ENCODE assay signal across 8 cellular contexts in the genomic region with DNA sequence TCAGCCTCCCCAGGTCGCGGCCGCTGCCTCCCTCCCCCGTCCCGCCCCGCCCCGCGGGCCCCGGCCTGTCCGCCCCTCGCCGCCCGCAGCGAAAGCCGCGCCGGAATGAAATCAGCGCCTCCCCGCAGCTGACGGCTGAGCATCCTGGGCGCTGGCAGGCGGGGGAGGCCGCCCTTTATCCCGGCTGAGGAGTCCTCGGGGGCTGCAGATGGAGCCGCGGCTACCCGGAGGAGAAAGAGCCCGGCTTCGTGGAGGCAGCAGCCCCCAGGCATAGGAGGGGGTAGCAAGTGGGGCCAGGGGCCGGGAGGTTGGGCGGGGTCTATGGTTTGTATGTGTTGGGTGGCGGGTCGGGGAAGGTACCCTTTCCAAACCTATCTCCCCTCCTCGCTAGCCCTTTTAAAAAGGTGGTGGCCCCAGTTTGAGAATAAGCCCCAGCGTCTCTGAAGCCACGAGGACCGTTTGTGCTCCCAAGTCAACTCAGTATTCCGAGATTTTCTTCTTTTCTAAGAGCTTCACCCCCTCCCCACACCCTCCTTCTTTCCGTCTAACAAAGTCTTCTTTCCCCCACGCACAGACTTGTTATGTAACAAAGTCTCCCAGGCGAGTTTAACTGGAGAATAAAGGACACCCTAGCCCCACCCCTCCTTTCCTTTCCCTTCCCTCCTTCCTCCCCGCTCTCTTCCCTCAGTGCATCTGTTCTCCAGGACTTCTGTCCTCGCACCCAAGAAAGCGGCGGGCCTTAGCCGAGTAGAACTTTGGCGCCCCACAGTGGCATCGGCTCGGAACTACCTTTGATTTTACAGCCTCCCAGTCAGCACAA. TPM values are rescaled to one million over a fixed set of nuclear protein-coding genes. Genes with fewer than 3 reads are reported as not detected.
DNase-seq lines count a peak whose midpoint lies in the region; ATAC-seq and TF ChIP-seq lines count a peak whose summit lies in the region.

No MANE protein-coding gene starts in this region.

- no peak overlapping the region for H3K4me3 ChIP-seq in DOHH2 (ENCODE audit: low read length)
- H3K4me3 ChIP-seq in Panc1 (ENCODE audit: low read depth in 2 of 2, low read length in 2 of 2): peak overlapping the region; percentile 30 to 55
- peak overlapping the region; percentile 37 for H3K4me3 ChIP-seq in fibroblast of the aortic adventitia (ENCODE audit: low read depth, low read length)
- H3K4me3 ChIP-seq in thymus (ENCODE audit: low read length): peak overlapping the region; percentile 14

- ATAC-seq in GM21723 (IDR thresholded peaks at IDR 0.05; ENCODE audit: unreplicated experiment) (peak; percentile 77), Panc1 (peak; percentile 90)

- in situ Hi-C loops in Panc1 (cut with HindIII; ENCODE audit: low pct_unique_long_range_greater_than_20kb, low sequenced_read_pairs): no loop called here

- DNase-seq in KG1 (lab: John Stamatoyannopoulos, UW): peak; percentile 60
- DNase-seq in Panc1 (ENCODE audit: low read depth, low spot score): peak; percentile 46
- peak; percentile 46 for DNase-seq in activated T-helper 2 cell treated with anti-CD3 and anti-CD28 coated beads, Interferon-gamma antibody, Interleukin-2, Interleukin-4, amounts not matched to agents 10 μg/mL and 5 μg/mL and 100 μg/mL, durations not matched to agents 14 hours and 24 hours and 36 hours (ENCODE audit: low spot score)
- DNase-seq in fibroblast of the aortic adventitia (ENCODE audit: low read depth): peak; percentile 85
- peak; percentile 90 for DNase-seq in neural crest cell (ENCODE audit: low read depth, low spot score)

- H3K4me1 ChIP-seq in DOHH2 (ENCODE audit: control insufficient read depth, low read length) (peaks cover 5% of the 10 kb centered on the region), Panc1 (ENCODE audit: control insufficient read depth, insufficient read depth, low read length) (peaks cover 8% of the 10 kb centered on the region), thymus (ENCODE audit: control insufficient read depth, insufficient read depth, low read length) (peaks cover 3% of the 10 kb centered on the region)

- peak overlapping the region; percentile 18 for H3K4me3 Mint-ChIP-seq in activated T-helper 2 cell treated with anti-CD3 and anti-CD28 coated beads, Interferon-gamma antibody, Interleukin-2, Interleukin-4, amounts not matched to agents 10 μg/mL and 5 μg/mL and 100 μg/mL, durations not matched to agents 14 hours and 24 hours and 36 hours (ENCODE audit: low read depth)
- peak overlapping the region; percentile 98 for H3K4me3 Mint-ChIP-seq in neural crest cell

- no peak overlapping the region for H3K27ac ChIP-seq in DOHH2 (ENCODE audit: low read depth, low read length)
- no peak overlapping the region for H3K27ac ChIP-seq in Panc1 (ENCODE audit: low read length)
- H3K27ac ChIP-seq in thymus (ENCODE audit: low read depth): no peak overlapping the region

- CTCF ChIA-PET in Panc1 (lab: Charles Lee): interaction anchor here (0.6 to 0.7 kb wide), 2 partner anchors 23 to 76 kb away, joined by 3 to 8 read pairs; no protein-coding TSS in a partner anchor

- H4K20me1 ChIP-seq in DOHH2 (ENCODE audit: control insufficient read depth, insufficient read depth, low read depth, low read length): 0 out of 2 replicates have a peak, but pooled peaks cover 2% of the 10 kb centered on the region

- WGBS in thymus: 3% methylated on average over 50 of the region's 50 CpGs

- no peaks in the 10 kb centered on the region for H3K9me2 ChIP-seq in DOHH2 (replicated peaks; ENCODE audit: control insufficient read depth, low read length)

- H3K36me3 ChIP-seq in DOHH2 (ENCODE audit: control insufficient read depth, low read length) (no peaks in the 10 kb centered on the region), Panc1 (ENCODE audit: control insufficient read depth, insufficient read depth, low read length) (no peaks in the 10 kb centered on the region), thymus (ENCODE audit: control insufficient read depth, insufficient read depth) (no peaks in the 10 kb centered on the region)

- POLR2A ChIA-PET in Panc1 (lab: Charles Lee): no interaction called here

- peak overlapping the region; percentile 20 for H3K4me2 ChIP-seq in DOHH2 (ENCODE audit: low read length)

- H3K27ac Mint-ChIP-seq in activated T-helper 2 cell treated with anti-CD3 and anti-CD28 coated beads, Interferon-gamma antibody, Interleukin-2, Interleukin-4, amounts not matched to agents 10 μg/mL and 5 μg/mL and 100 μg/mL, durations not matched to agents 14 hours and 24 hours and 36 hours: no peak overlapping the region
- peak overlapping the region; percentile 99 for H3K27ac Mint-ChIP-seq in neural crest cell (ENCODE audit: unreplicated experiment)

- BruUV-seq in Panc1 (replicated peaks; lab: Mats Ljungman, UMichigan): no TSS peak

- H3K4me1 Mint-ChIP-seq in activated T-helper 2 cell treated with anti-CD3 and anti-CD28 coated beads, Interferon-gamma antibody, Interleukin-2, Interleukin-4, amounts not matched to agents 10 μg/mL and 5 μg/mL and 100 μg/mL, durations not matched to agents 14 hours and 24 hours and 36 hours (ENCODE audit: low read depth): peaks cover 11% of the 10 kb centered on the region
- H3K4me1 Mint-ChIP-seq in neural crest cell: peaks cover 64% of the 10 kb centered on the region

- H3K9me3 ChIP-seq in DOHH2 (ENCODE audit: control insufficient read depth, insufficient read depth, low read length) (no peaks in the 10 kb centered on the region), Panc1 (ENCODE audit: control insufficient read depth, insufficient read depth, low read depth, low read length) (no peaks in the 10 kb centered on the region), thymus (ENCODE audit: control insufficient read depth) (peaks cover 1% of the 10 kb centered on the region)

- H3K27me3 ChIP-seq in DOHH2 (ENCODE audit: control insufficient read depth, low read length): peaks cover 86% of the 10 kb centered on the region
- H3K27me3 ChIP-seq in Panc1 (ENCODE audit: control insufficient read depth, insufficient read depth, low read length): peaks cover 24% of the 10 kb centered on the region
- peaks cover 75% of the 10 kb centered on the region for H3K27me3 ChIP-seq in thymus (ENCODE audit: control insufficient read depth, insufficient read depth)

- H3K27me3 Mint-ChIP-seq in activated T-helper 2 cell treated with anti-CD3 and anti-CD28 coated beads, Interferon-gamma antibody, Interleukin-2, Interleukin-4, amounts not matched to agents 10 μg/mL and 5 μg/mL and 100 μg/mL, durations not matched to agents 14 hours and 24 hours and 36 hours (ENCODE audit: low read depth): peaks cover 83% of the 10 kb centered on the region
- H3K27me3 Mint-ChIP-seq in neural crest cell (ENCODE audit: low read depth): peaks cover 74% of the 10 kb centered on the region

- H3F3A ChIP-seq in DOHH2 (ENCODE audit: control insufficient read depth, insufficient read depth): no peaks in the 10 kb centered on the region

- no peaks in the 10 kb centered on the region for H3K9me3 Mint-ChIP-seq in activated T-helper 2 cell treated with anti-CD3 and anti-CD28 coated beads, Interferon-gamma antibody, Interleukin-2, Interleukin-4, amounts not matched to agents 10 μg/mL and 5 μg/mL and 100 μg/mL, durations not matched to agents 14 hours and 24 hours and 36 hours
- no peaks in the 10 kb centered on the region for H3K9me3 Mint-ChIP-seq in neural crest cell

- TF ChIP-seq CTCF in DOHH2 (IDR thresholded peaks at IDR 0.05; ENCODE audit: low read depth, low read length, poor library complexity, severe bottlenecking): peak; percentile 88
- TF ChIP-seq CTCF in Panc1 (IDR thresholded peaks at IDR 0.05): peak; percentile 97
- TF ChIP-seq CTCF in fibroblast of the aortic adventitia (IDR thresholded peaks at IDR 0.05; ENCODE audit: insufficient read depth, low read length): peak; percentile 93
- TF ChIP-seq CTCF in neural crest cell (conservative IDR thresholded peaks at IDR 0.05): peak; percentile 91

- intact Hi-C loops in Panc1 (cut with micrococcal nuclease; ENCODE audit: unreplicated experiment): loop anchor here (2.0 to 10.0 kb wide), 4 partner anchors 272 to 1349 kb away; no protein-coding TSS in a partner anchor
- intact Hi-C loops in activated T-helper 2 cell treated with anti-CD3 and anti-CD28 coated beads, Interferon-gamma antibody, Interleukin-2, Interleukin-4, amounts not matched to agents 10 μg/mL and 5 μg/mL and 100 μg/mL, durations not matched to agents 14 hours and 24 hours and 36 hours (cut with micrococcal nuclease): loop anchor here (1.0 to 10.0 kb wide), 6 partner anchors 11 to 1778 kb away; a partner anchor contains a TSS

- H3K36me3 Mint-ChIP-seq in activated T-helper 2 cell treated with anti-CD3 and anti-CD28 coated beads, Interferon-gamma antibody, Interleukin-2, Interleukin-4, amounts not matched to agents 10 μg/mL and 5 μg/mL and 100 μg/mL, durations not matched to agents 14 hours and 24 hours and 36 hours (ENCODE audit: low read depth): no peaks in the 10 kb centered on the region
- peaks cover 55% of the 10 kb centered on the region for H3K36me3 Mint-ChIP-seq in neural crest cell (ENCODE audit: low read depth)

- H3K79me2 ChIP-seq in DOHH2 (ENCODE audit: control insufficient read depth, low read length): no peaks in the 10 kb centered on the region

RNA-seq across cellular contexts. Expression of a gene that starts 11.0 kb away (rescaled TPM):
- not detected for total RNA-seq in Panc1 (2021; ENCODE audit: unreplicated experiment)
- polyA plus RNA-seq in Panc1 (2012; ENCODE audit: insufficient read length): not detected
- total RNA-seq in activated T-helper 2 cell treated with anti-CD3 and anti-CD28 coated beads, Interferon-gamma antibody, Interleukin-2, Interleukin-4, amounts not matched to agents 10 μg/mL and 5 μg/mL and 100 μg/mL, durations not matched to agents 14 hours and 24 hours and 36 hours: not detected in 2 replicates
- total RNA-seq in fibroblast of the aortic adventitia (ENCODE audit: low replicate concordance): not detected in 2 replicates
- 111 and 114 TPM in 2 replicates for total RNA-seq in neural crest cell
- 0.02 TPM for polyA plus RNA-seq in thymus

Comparison
In these comparisons a context has a peak if more than half of its experiments do, and no peak if none do; other contexts are left out.
1. RNA of a gene that starts 11.0 kb away (total RNA-seq): 111 to 114 TPM in neural crest cell; not detected in Panc1 (single experiment), not detected in activated T-helper 2 cell treated with anti-CD3 and anti-CD28 coated beads, Interferon-gamma antibody, Interleukin-2, Interleukin-4, amounts not matched to agents 10 μg/mL and 5 μg/mL and 100 μg/mL, durations not matched to agents 14 hours and 24 hours and 36 hours and not detected in fibroblast of the aortic adventitia; every median in the first group is over 100 times any median in the second.
2. Peak in every context shown above with its lines, with median percentiles within 50 percentile points of each other: CTCF ChIP-seq and DNase-seq.